23 cellular contexts compared by ENCODE assay signal in the genomic region with DNA sequence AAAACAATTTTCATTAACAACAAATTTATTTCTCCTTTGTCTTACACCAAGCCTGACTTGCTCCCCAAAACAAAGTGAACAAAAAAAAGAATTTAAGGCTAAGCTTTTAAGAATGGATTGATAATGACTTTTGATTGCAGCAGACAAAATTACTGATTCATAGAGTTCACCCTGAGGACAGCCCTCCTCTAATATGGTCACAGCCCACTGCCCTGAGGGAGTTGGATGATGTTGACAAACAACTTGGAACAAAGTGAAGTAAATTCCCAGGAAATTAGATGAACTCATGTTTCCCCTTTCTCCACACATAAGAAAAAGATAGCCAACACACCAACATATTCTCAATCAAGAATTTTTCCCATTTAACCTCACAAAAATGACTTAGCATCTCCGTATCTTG. TPM values are rescaled to one million over a fixed set of nuclear protein-coding genes. Genes with fewer than 3 reads are reported as not detected.
"Had no signal": no experiment of that assay in that cellular context is flagged by ENCODE, and none has a peak within 500 bp of the region (broad histone marks: within the 10 kb centered on the region; RNA-seq: fewer than 3 reads in every experiment).

No MANE protein-coding gene starts in this region.

- H3K9ac ChIP-seq: neural progenitor cell, parathyroid adenoma had no signal

- H3K4me2 ChIP-seq: hepatocyte, neural progenitor cell had no signal

- DNase-seq: cortex of kidney; effector memory CD8-positive, alpha-beta T cell; erythroblast; esophagus squamous epithelium; gastrocnemius medialis; heart left ventricle; left cardiac atrium; left lung; mesendoderm; midbrain; naive thymus-derived CD4-positive, alpha-beta T cell; stimulated activated CD4-positive, alpha-beta T cell treated with anti-CD3 and anti-CD28 coated beads, Interleukin-2, amount 100 ng/mL, for 24 hours; stimulated activated naive CD4-positive, alpha-beta T cell treated with Interleukin-2 at 50 U/mL for 16 hours; stomach; testis; tibial artery had no signal

- H2AFZ ChIP-seq: hepatocyte, neural progenitor cell, parathyroid adenoma had no signal

- H3K27me3 ChIP-seq: right atrium auricular region, testis had no signal

- H3K27ac ChIP-seq: gastrocnemius medialis, heart left ventricle, hepatocyte, left lung, neural progenitor cell, parathyroid adenoma, right atrium auricular region, stomach, testis, tibial artery had no signal

- H3K4me3 ChIP-seq: esophagus squamous epithelium, gastrocnemius medialis, heart left ventricle, hepatocyte, left lung, neural progenitor cell, right atrium auricular region, stomach, testis, tibial artery had no signal

- H3K4me1 ChIP-seq: esophagus squamous epithelium, gastrocnemius medialis, heart left ventricle, left lung, neural progenitor cell, parathyroid adenoma, right atrium auricular region, stomach, testis, tibial artery had no signal

- ATAC-seq: effector memory CD8-positive, alpha-beta T cell; heart left ventricle; left cardiac atrium; left lung; naive thymus-derived CD4-positive, alpha-beta T cell; sciatic nerve had no signal

- H3K9me3 ChIP-seq: esophagus squamous epithelium, gastrocnemius medialis, left lung, stomach, testis, tibial artery had no signal

- H3K36me3 ChIP-seq: esophagus squamous epithelium, gastrocnemius medialis, heart left ventricle, left lung, neural progenitor cell, right atrium auricular region, stomach, tibial artery had no signal

- H3K79me2 ChIP-seq: hepatocyte, parathyroid adenoma had no signal

RNA-seq across cellular contexts. Expression of a gene that starts 7.7 kb away (rescaled TPM):
- total RNA-seq: kidney epithelial cell, lung microvascular endothelial cell had no signal
